2 cellular contexts compared by ENCODE assay signal in the genomic region with DNA sequence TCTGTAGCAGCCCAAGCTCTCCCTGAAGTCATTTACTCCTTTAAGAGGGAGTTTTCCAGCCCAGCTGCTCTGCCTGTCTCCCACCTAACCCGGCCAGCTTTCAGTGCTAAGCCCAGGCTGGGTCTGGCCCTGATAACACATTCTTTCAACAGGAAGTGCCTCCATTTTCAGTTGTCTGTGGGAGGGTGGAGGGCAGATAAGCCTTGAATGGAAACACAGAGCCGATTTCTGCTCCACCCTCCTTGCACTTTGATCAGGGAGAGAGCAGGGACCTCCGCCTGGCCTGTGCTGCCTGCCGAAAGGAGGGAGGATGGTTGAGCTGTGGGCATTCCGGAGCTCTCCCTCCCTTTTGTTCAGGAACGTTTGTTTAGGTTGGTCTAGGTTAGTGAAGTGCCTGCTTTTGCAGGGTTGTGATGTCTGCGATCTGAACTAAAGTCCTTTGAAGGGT.
TF ChIP-seq lines count a peak whose summit lies in the region.

No MANE protein-coding gene starts in this region.

TF ChIP-seq in IMR-90, 13 proteins besides CTCF, POLR2A, EP300 and RAD21:
- no peak for TF ChIP-seq CHD1 (IDR thresholded peaks at IDR 0.05; ENCODE audit: low read depth, low read length)
- TF ChIP-seq NFE2L2 (IDR thresholded peaks at IDR 0.05; ENCODE audit: low read depth, low read length), result no peak
- TF ChIP-seq, protein P1, sequence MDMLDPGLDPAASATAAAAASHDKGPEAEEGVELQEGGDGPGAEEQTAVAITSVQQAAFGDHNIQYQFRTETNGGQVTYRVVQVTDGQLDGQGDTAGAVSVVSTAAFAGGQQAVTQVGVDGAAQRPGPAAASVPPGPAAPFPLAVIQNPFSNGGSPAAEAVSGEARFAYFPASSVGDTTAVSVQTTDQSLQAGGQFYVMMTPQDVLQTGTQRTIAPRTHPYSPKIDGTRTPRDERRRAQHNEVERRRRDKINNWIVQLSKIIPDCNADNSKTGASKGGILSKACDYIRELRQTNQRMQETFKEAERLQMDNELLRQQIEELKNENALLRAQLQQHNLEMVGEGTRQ (IDR thresholded peaks at IDR 0.05; ENCODE audit: low read depth, low read length), result no peak
- no peak for TF ChIP-seq RCOR1 (IDR thresholded peaks at IDR 0.05; ENCODE audit: insufficient replicate concordance, low read length)
- no peak for TF ChIP-seq CEBPB (IDR thresholded peaks at IDR 0.05; ENCODE audit: low read depth, low read length)
- no peak for TF ChIP-seq BHLHE40 (IDR thresholded peaks at IDR 0.05; ENCODE audit: low read depth, low read length)
- TF ChIP-seq MAZ (IDR thresholded peaks at IDR 0.05; ENCODE audit: borderline replicate concordance, low read depth, low read length), result no peak
- no peak for TF ChIP-seq RFX5 (IDR thresholded peaks at IDR 0.05; ENCODE audit: low read depth, low read length)
- TF ChIP-seq, protein P2, sequence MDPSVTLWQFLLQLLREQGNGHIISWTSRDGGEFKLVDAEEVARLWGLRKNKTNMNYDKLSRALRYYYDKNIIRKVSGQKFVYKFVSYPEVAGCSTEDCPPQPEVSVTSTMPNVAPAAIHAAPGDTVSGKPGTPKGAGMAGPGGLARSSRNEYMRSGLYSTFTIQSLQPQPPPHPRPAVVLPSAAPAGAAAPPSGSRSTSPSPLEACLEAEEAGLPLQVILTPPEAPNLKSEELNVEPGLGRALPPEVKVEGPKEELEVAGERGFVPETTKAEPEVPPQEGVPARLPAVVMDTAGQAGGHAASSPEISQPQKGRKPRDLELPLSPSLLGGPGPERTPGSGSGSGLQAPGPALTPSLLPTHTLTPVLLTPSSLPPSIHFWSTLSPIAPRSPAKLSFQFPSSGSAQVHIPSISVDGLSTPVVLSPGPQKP (IDR thresholded peaks at IDR 0.05; ENCODE audit: borderline replicate concordance, low read depth, low read length), result no peak
- no peak for TF ChIP-seq MXI1 (IDR thresholded peaks at IDR 0.05; ENCODE audit: borderline replicate concordance, low read depth, low read length)
- TF ChIP-seq FOS (IDR thresholded peaks at IDR 0.05; ENCODE audit: low read depth, low read length), result no peak
- TF ChIP-seq SMC3 (IDR thresholded peaks at IDR 0.05; ENCODE audit: low read depth, low read length), result no peak
- TF ChIP-seq MAFK (IDR thresholded peaks at IDR 0.05; ENCODE audit: low read depth, low read length), result no peak
TF ChIP-seq in IMR-90: peak in this region for 0.

TF ChIP-seq in H1, 55 proteins besides CTCF, POLR2A, EP300 and RAD21:
- TF ChIP-seq MAX (IDR thresholded peaks at IDR 0.05) (no peak), ASH2L (IDR thresholded peaks at IDR 0.05; ENCODE audit: low read length) (no peak), CBX5 (IDR thresholded peaks at IDR 0.05; ENCODE audit: low read depth, low read length) (no peak), CHD2 (IDR thresholded peaks at IDR 0.05; ENCODE audit: low read length) (no peak), HDAC6 (IDR thresholded peaks at IDR 0.05; ENCODE audit: low read depth, low read length) (no peak), SIN3A (conservative IDR thresholded peaks at IDR 0.05 in 1 of 2, IDR thresholded peaks at IDR 0.05 in 1 of 2; ENCODE audit: low read depth in 1 of 2, low read length in 2 of 2) (no peak), SP2 (IDR thresholded peaks at IDR 0.05; ENCODE audit: low read length) (no peak), EGR1 (IDR thresholded peaks at IDR 0.05; ENCODE audit: borderline replicate concordance, low read depth, low read length) (no peak), ZNF274 (IDR thresholded peaks at IDR 0.05; ENCODE audit: borderline replicate concordance, extremely low read depth, low read length) (no peak), GABPA (IDR thresholded peaks at IDR 0.05; ENCODE audit: borderline replicate concordance, insufficient read depth, low read length) (no peak), KDM4A (IDR thresholded peaks at IDR 0.05; ENCODE audit: low read depth, low read length, severe bottlenecking) (no peak), BRCA1 (IDR thresholded peaks at IDR 0.05; ENCODE audit: low read depth, low read length) (no peak), EZH2 (IDR thresholded peaks at IDR 0.05; ENCODE audit: low read depth, low read length, severe bottlenecking) (no peak)
